Comparison of ENCODE assay signal across 18 cellular contexts in genomic region chr20:24382330-24382729, GRCh38.
A peak's percentile ranks its signal among the peaks of the same experiment; 100 is the strongest.
DNase-seq lines count a peak whose midpoint lies in the region; ATAC-seq and TF ChIP-seq lines count a peak whose summit lies in the region.
"Had no signal": no experiment of that assay in that cellular context is flagged by ENCODE, and none has a peak within 500 bp of the region (broad histone marks: within the 10 kb centered on the region; RNA-seq: fewer than 3 reads in every experiment).

No MANE protein-coding gene starts in this region.

- DNase-seq in NCI-H1694 (lab: John Stamatoyannopoulos, UW) (peak; percentile 79), SK-N-DZ (ENCODE audit: low spot score) (peak; percentile 47), left cardiac atrium (peak; percentile 32), substantia nigra (lab: John Stamatoyannopoulos, UW) (peak in 13 of 49 donors; percentile 6 to 44 (median 21)), GM13977 (ENCODE audit: low spot score) (no peak), activated T-cell treated with anti-CD3 and anti-CD28 coated beads for 4 hours (no peak), mesenchymal stem cell (no peak)
- DNase-seq: activated CD4-positive, alpha-beta T cell treated with anti-CD3 and anti-CD28 coated beads, Interleukin-2, amount 50 U/mL, for 48 hours; activated naive CD4-positive, alpha-beta T cell; IMR-90; kidney; NCI-H1436 treated with DMSO at 0.1 percent for 48 hours; SIG-M5 had no signal

- ATAC-seq in left cardiac atrium: peak; percentile 50 to 60
- no peak for ATAC-seq in GM18909 (IDR thresholded peaks at IDR 0.05; ENCODE audit: poor library complexity, unreplicated experiment)

- H2AK5ac ChIP-seq in mesenchymal stem cell (ENCODE audit: low read length, severe bottlenecking): no peak overlapping the region

- H3K4me1 ChIP-seq in mesenchymal stem cell (ENCODE audit: control insufficient read depth, insufficient read depth, low read depth, low read length): peaks cover 2% of the 10 kb centered on the region
- H3K4me1 ChIP-seq: neural progenitor cell had no signal

- no peak overlapping the region for H3K14ac ChIP-seq in mesenchymal stem cell (ENCODE audit: low read length in 2 of 2)

- H3K4me3 ChIP-seq in mesenchymal stem cell (ENCODE audit: insufficient read depth in 1 of 2, low read depth in 1 of 2, low read length in 2 of 2): no peak overlapping the region
- H3K4me3 ChIP-seq: neural progenitor cell, thoracic aorta had no signal

- no peak overlapping the region for H2BK12ac ChIP-seq in mesenchymal stem cell (ENCODE audit: low read length in 2 of 2)

- no peak overlapping the region for H4K8ac ChIP-seq in mesenchymal stem cell (ENCODE audit: low read length)

- no peak overlapping the region for H3K4ac ChIP-seq in mesenchymal stem cell (ENCODE audit: low read depth in 1 of 2, low read length in 2 of 2)

- H3K18ac ChIP-seq in mesenchymal stem cell (ENCODE audit: low read depth in 1 of 2, low read length in 2 of 2): no peak overlapping the region

- H3K79me1 ChIP-seq in mesenchymal stem cell (replicated peaks; ENCODE audit: low read length, poor library complexity, severe bottlenecking): no peaks in the 10 kb centered on the region

- no peak overlapping the region for H2BK120ac ChIP-seq in mesenchymal stem cell (ENCODE audit: low read depth, low read length)

- no peak for TF ChIP-seq CTCF in GM13977 (IDR thresholded peaks at IDR 0.05; ENCODE audit: extremely low read depth, insufficient read depth, missing control alignments)

- peaks cover 0 to 53% of the 10 kb centered on the region in 2 experiments for H3K27me3 ChIP-seq in mesenchymal stem cell (ENCODE audit: control insufficient read depth in 1 of 2, insufficient read depth in 1 of 2, low read length in 2 of 2)
- H3K27me3 ChIP-seq: neural progenitor cell had no signal

- H2BK5ac ChIP-seq in mesenchymal stem cell (ENCODE audit: low read depth, low read length, poor library complexity, severe bottlenecking): no peak overlapping the region

- no peak overlapping the region for H3K9ac ChIP-seq in mesenchymal stem cell (ENCODE audit: low read length)
- H3K9ac ChIP-seq: neural progenitor cell had no signal

- in situ Hi-C loops in GM13977 (cut with MboI; ENCODE audit: low pct_unique_long_range_greater_than_20kb, low sequenced_read_pairs, unreplicated experiment): no loop called here

- intact Hi-C loops in left cardiac atrium (cut with DNase I): no loop called here

- no peak overlapping the region for H4K91ac ChIP-seq in mesenchymal stem cell (ENCODE audit: low read length)

- no peaks in the 10 kb centered on the region for H3K9me3 ChIP-seq in mesenchymal stem cell (ENCODE audit: control insufficient read depth, low read length)
- H3K9me3 ChIP-seq: thoracic aorta had no signal

- no peaks in the 10 kb centered on the region for H3K36me3 ChIP-seq in mesenchymal stem cell (ENCODE audit: control insufficient read depth in 1 of 2, insufficient read depth in 2 of 2, low read depth in 1 of 2, low read length in 2 of 2)
- H3K36me3 ChIP-seq: neural progenitor cell, thoracic aorta had no signal

- no peak overlapping the region for H3K23ac ChIP-seq in mesenchymal stem cell (ENCODE audit: low read length in 2 of 2)

- H3K27ac ChIP-seq in substantia nigra (ENCODE audit: low read depth, low read length, poor library complexity, severe bottlenecking) (peak overlapping the region; percentile 31), mesenchymal stem cell (ENCODE audit: low read length, poor library complexity, severe bottlenecking) (no peak overlapping the region)
- H3K27ac ChIP-seq: HL-60, neural progenitor cell, VCaP had no signal

- no peak overlapping the region for H2AFZ ChIP-seq in mesenchymal stem cell (ENCODE audit: low read depth, low read length)
- H2AFZ ChIP-seq: neural progenitor cell had no signal

- H2BK15ac ChIP-seq in mesenchymal stem cell (ENCODE audit: low read depth, poor library complexity, severe bottlenecking): no peak overlapping the region

- 78% methylated on average over 7 of the region's 7 CpGs for WGBS in mesenchymal stem cell

- H3K4me2 ChIP-seq in mesenchymal stem cell (ENCODE audit: low read length, poor library complexity, severe bottlenecking): no peak overlapping the region
- H3K4me2 ChIP-seq: neural progenitor cell had no signal

Comparison
In these comparisons a context has a peak if more than half of its experiments do, and no peak if none do; other contexts are left out.
1. DNase-seq: peak in NCI-H1694 (single experiment), SK-N-DZ (single experiment) and left cardiac atrium (single experiment); none in GM13977 (single experiment), activated T-cell treated with anti-CD3 and anti-CD28 coated beads for 4 hours (single experiment) and mesenchymal stem cell (single experiment).